Comparison of ENCODE assay signal across 24 cellular contexts in the genomic region with DNA sequence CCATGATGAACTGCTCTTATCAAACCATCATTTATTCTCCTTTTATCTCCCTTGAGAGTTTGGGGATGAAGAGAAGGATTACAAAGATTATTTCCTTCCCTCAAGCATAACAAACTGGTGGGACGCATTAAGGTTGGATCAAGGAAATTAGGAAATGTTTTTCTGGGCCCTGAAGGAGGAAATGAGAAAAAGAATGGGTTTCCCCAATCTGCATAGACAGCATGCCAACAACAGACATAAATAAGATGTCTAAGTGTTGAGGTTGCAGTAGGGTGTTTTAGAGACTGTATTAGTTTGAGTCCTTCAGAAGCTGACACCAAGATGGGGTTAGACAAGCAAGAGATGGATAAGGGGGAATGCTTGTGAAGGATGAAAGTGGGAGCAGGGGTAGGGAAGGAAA. TPM values are rescaled to one million over a fixed set of nuclear protein-coding genes. Genes with fewer than 3 reads are reported as not detected.
DNase-seq lines count a peak whose midpoint lies in the region; ATAC-seq lines count a peak whose summit lies in the region.
"Had no signal": no experiment of that assay in that cellular context is flagged by ENCODE, and none has a peak within 500 bp of the region (broad histone marks: within the 10 kb centered on the region; RNA-seq: fewer than 3 reads in every experiment).

No MANE protein-coding gene starts in this region.

- ATAC-seq in CD4-positive, CD25-positive, alpha-beta regulatory T cell (ENCODE audit: low read depth in 2 of 2): no peak
- peak; percentile 57 for ATAC-seq in GM21529 (IDR thresholded peaks at IDR 0.05; ENCODE audit: unreplicated experiment)
- no peak for ATAC-seq in T-helper 17 cell

- H3K4me1 ChIP-seq in CD4-positive, CD25-positive, alpha-beta regulatory T cell (ENCODE audit: control insufficient read depth, insufficient read depth, low read length, poor library complexity, severe bottlenecking): peaks cover 14% of the 10 kb centered on the region
- peaks cover 12 to 15% of the 10 kb centered on the region in 2 donors for H3K4me1 ChIP-seq in mucosa of rectum (ENCODE audit: control insufficient read depth in 2 of 2, insufficient read depth in 2 of 2, low read length in 2 of 2)

- peaks cover 0 to 3% (median 0%) of the 10 kb centered on the region in 7 donors for H3K9me3 Mint-ChIP-seq in CD4-positive, CD25-positive, alpha-beta regulatory T cell
- H3K9me3 Mint-ChIP-seq in activated naive CD4-positive, alpha-beta T cell treated with anti-CD3 and anti-CD28 coated beads, Interleukin-2, amount 10 ng/mL, durations not matched to agents 7 days and 5 days: no peaks in the 10 kb centered on the region
- H3K9me3 Mint-ChIP-seq: activated T-cell treated with anti-CD3 and anti-CD28 coated beads, Interleukin-2, amount 50 U/mL, for 24 hours; CD4-positive, alpha-beta memory T cell; H9 had no signal

- no peaks in the 10 kb centered on the region for H3K36me3 ChIP-seq in CD4-positive, CD25-positive, alpha-beta regulatory T cell (ENCODE audit: control insufficient read depth, insufficient read depth, low read length)
- no peaks in the 10 kb centered on the region for H3K36me3 ChIP-seq in mucosa of rectum (ENCODE audit: control insufficient read depth in 2 of 2, insufficient read depth in 2 of 2, low read length in 2 of 2)
- H3K36me3 ChIP-seq: right lobe of liver had no signal

- H3K27ac ChIP-seq in CD4-positive, CD25-positive, alpha-beta regulatory T cell (ENCODE audit: insufficient read depth, low read length, poor library complexity, severe bottlenecking): no peak overlapping the region
- H3K27ac ChIP-seq in mucosa of rectum (ENCODE audit: low read depth in 2 of 2, low read length in 2 of 2): peak overlapping the region; percentile 86 to 91

- H3K4me3 Mint-ChIP-seq in CD4-positive, CD25-positive, alpha-beta regulatory T cell: peak overlapping the region in 1 of 4 donors; percentile 4
- H3K4me3 Mint-ChIP-seq in T-helper 17 cell: peak overlapping the region; percentile 0
- H3K4me3 Mint-ChIP-seq in activated naive CD4-positive, alpha-beta T cell treated with anti-CD3 and anti-CD28 coated beads, Interleukin-2, amount 10 ng/mL, durations not matched to agents 7 days and 5 days: no peak overlapping the region
- H3K4me3 Mint-ChIP-seq: activated T-cell treated with anti-CD3 and anti-CD28 coated beads, Interleukin-2, amount 50 U/mL, for 24 hours; CD4-positive, alpha-beta memory T cell; H9 had no signal

- peak overlapping the region in 2 of 3 donors; percentile 42 to 86 for H3K27ac Mint-ChIP-seq in CD4-positive, CD25-positive, alpha-beta regulatory T cell
- H3K27ac Mint-ChIP-seq in T-helper 17 cell: no peak overlapping the region
- H3K27ac Mint-ChIP-seq in activated naive CD4-positive, alpha-beta T cell treated with anti-CD3 and anti-CD28 coated beads, Interleukin-2, amount 10 ng/mL, durations not matched to agents 7 days and 5 days: no peak overlapping the region
- H3K27ac Mint-ChIP-seq: activated T-cell treated with anti-CD3 and anti-CD28 coated beads, Interleukin-2, amount 50 U/mL, for 24 hours had no signal

- peaks cover 45 to 84% (median 66%) of the 10 kb centered on the region in 4 donors for H3K4me1 Mint-ChIP-seq in CD4-positive, CD25-positive, alpha-beta regulatory T cell
- H3K4me1 Mint-ChIP-seq in T-helper 17 cell: peaks cover 44% of the 10 kb centered on the region
- peaks cover 15% of the 10 kb centered on the region for H3K4me1 Mint-ChIP-seq in activated naive CD4-positive, alpha-beta T cell treated with anti-CD3 and anti-CD28 coated beads, Interleukin-2, amount 10 ng/mL, durations not matched to agents 7 days and 5 days

- CTCF ChIA-PET in activated naive CD4-positive, alpha-beta T cell treated with anti-CD3 and anti-CD28 coated beads, Interleukin-2, amount 10 ng/mL, durations not matched to agents 7 days and 5 days (lab: Charles Lee): interaction anchor here (1.4 to 1.9 kb wide), 2 partner anchors 13 to 15 kb away, joined by 6 to 7 read pairs; no protein-coding TSS in a partner anchor

- H3K9ac ChIP-seq in mucosa of rectum (ENCODE audit: low read depth in 1 of 2, low read length in 2 of 2): no peak overlapping the region
- H3K9ac ChIP-seq: parathyroid adenoma had no signal

- no peak for DNase-seq in CD4-positive, CD25-positive, alpha-beta regulatory T cell
- no peak for DNase-seq in T-helper 17 cell
- DNase-seq in NCI-H2227 (lab: John Stamatoyannopoulos, UW; ENCODE audit: unreplicated experiment): no peak
- DNase-seq in activated naive CD4-positive, alpha-beta T cell treated with anti-CD3 and anti-CD28 coated beads, Interleukin-2, amount 10 ng/mL, durations not matched to agents 7 days and 5 days: no peak
- no peak for DNase-seq in NCI-H2029 treated with DMSO at 0.1 percent for 48 hours (lab: John Stamatoyannopoulos, UW)
- DNase-seq in NOMO-1 (lab: John Stamatoyannopoulos, UW; ENCODE audit: unreplicated experiment in 2 of 2): no peak
- DNase-seq: activated CD4-positive, CD25-positive, alpha-beta regulatory T cell treated with anti-CD3 and anti-CD28 coated beads, Interleukin-2, amount 50 U/mL, for 72 hours; activated CD8-positive, alpha-beta memory T cell treated with anti-CD3 and anti-CD28 coated beads for 24 hours; activated naive CD4-positive, alpha-beta T cell; activated T-cell treated with anti-CD3 and anti-CD28 coated beads, Interleukin-2, amount 50 U/mL, for 24 hours; CD4-positive, alpha-beta memory T cell; GDM1; H9; heart left ventricle; KBM-7; NCI-H1694; NCI-H345; right lobe of liver; SIG-M5; substantia nigra had no signal

- no peak overlapping the region for H3K4me3 ChIP-seq in CD4-positive, CD25-positive, alpha-beta regulatory T cell (ENCODE audit: low read depth, low read length)
- H3K4me3 ChIP-seq in mucosa of rectum (ENCODE audit: low read length in 2 of 2): no peak overlapping the region
- H3K4me3 ChIP-seq: heart left ventricle had no signal

- H3K27me3 ChIP-seq in CD4-positive, CD25-positive, alpha-beta regulatory T cell (ENCODE audit: control insufficient read depth, insufficient read depth, low read length): no peaks in the 10 kb centered on the region
- H3K27me3 ChIP-seq in mucosa of rectum (ENCODE audit: control insufficient read depth in 2 of 2, insufficient read depth in 2 of 2, low read length in 2 of 2): no peaks in the 10 kb centered on the region
- H3K27me3 ChIP-seq: heart left ventricle, right lobe of liver had no signal

- H3K36me3 Mint-ChIP-seq in CD4-positive, CD25-positive, alpha-beta regulatory T cell: peaks cover 31% of the 10 kb centered on the region
- H3K36me3 Mint-ChIP-seq in T-helper 17 cell (ENCODE audit: low read depth): peaks cover 8% of the 10 kb centered on the region
- H3K36me3 Mint-ChIP-seq in activated naive CD4-positive, alpha-beta T cell treated with anti-CD3 and anti-CD28 coated beads, Interleukin-2, amount 10 ng/mL, durations not matched to agents 7 days and 5 days: peaks cover 51% of the 10 kb centered on the region

- H3K27me3 Mint-ChIP-seq in CD4-positive, CD25-positive, alpha-beta regulatory T cell: no peaks in the 10 kb centered on the region
- H3K27me3 Mint-ChIP-seq in T-helper 17 cell: no peaks in the 10 kb centered on the region
- H3K27me3 Mint-ChIP-seq in activated naive CD4-positive, alpha-beta T cell treated with anti-CD3 and anti-CD28 coated beads, Interleukin-2, amount 10 ng/mL, durations not matched to agents 7 days and 5 days: no peaks in the 10 kb centered on the region
- H3K27me3 Mint-ChIP-seq: activated T-cell treated with anti-CD3 and anti-CD28 coated beads, Interleukin-2, amount 50 U/mL, for 24 hours; CD4-positive, alpha-beta memory T cell had no signal

- no peaks in the 10 kb centered on the region for H3K9me3 ChIP-seq in CD4-positive, CD25-positive, alpha-beta regulatory T cell (ENCODE audit: control insufficient read depth in 2 of 2, low read length in 2 of 2)
- H3K9me3 ChIP-seq in T-helper 17 cell (ENCODE audit: control insufficient read depth, low read length, poor library complexity, severe bottlenecking): no peaks in the 10 kb centered on the region
- H3K9me3 ChIP-seq in mucosa of rectum (ENCODE audit: control insufficient read depth in 2 of 2, low read length in 2 of 2): no peaks in the 10 kb centered on the region
- H3K9me3 ChIP-seq: heart left ventricle, right lobe of liver had no signal

RNA-seq across cellular contexts. Expression of a gene that starts 7.3 kb away (rescaled TPM):
- total RNA-seq in CD4-positive, CD25-positive, alpha-beta regulatory T cell: 81.2 TPM
- 10 to 100 TPM; 32.5 to 76.0 (median 50.3) TPM for polyA plus RNA-seq in CD4-positive, CD25-positive, alpha-beta regulatory T cell
- total RNA-seq in T-helper 17 cell: 10 to 100 TPM; 27.3 to 44.0 TPM
- polyA plus RNA-seq: neural cell had no signal

RNA-seq across cellular contexts. Expression of a gene that starts 38.7 kb away (rescaled TPM):
- 12.6 TPM for total RNA-seq in CD4-positive, CD25-positive, alpha-beta regulatory T cell
- 10 to 100 TPM; 19.1 to 36.5 (median 28.9) TPM for polyA plus RNA-seq in CD4-positive, CD25-positive, alpha-beta regulatory T cell
- total RNA-seq in T-helper 17 cell: 1 to 10 TPM; 6.4 to 8.1 TPM

Comparison
In these comparisons a context has a peak if more than half of its experiments do, and no peak if none do; other contexts are left out.
1. H3K27ac Mint-ChIP-seq: peak in CD4-positive, CD25-positive, alpha-beta regulatory T cell (2 of 3); none in T-helper 17 cell (single experiment) and activated naive CD4-positive, alpha-beta T cell treated with anti-CD3 and anti-CD28 coated beads, Interleukin-2, amount 10 ng/mL, durations not matched to agents 7 days and 5 days (single experiment).